In the genomic region with DNA sequence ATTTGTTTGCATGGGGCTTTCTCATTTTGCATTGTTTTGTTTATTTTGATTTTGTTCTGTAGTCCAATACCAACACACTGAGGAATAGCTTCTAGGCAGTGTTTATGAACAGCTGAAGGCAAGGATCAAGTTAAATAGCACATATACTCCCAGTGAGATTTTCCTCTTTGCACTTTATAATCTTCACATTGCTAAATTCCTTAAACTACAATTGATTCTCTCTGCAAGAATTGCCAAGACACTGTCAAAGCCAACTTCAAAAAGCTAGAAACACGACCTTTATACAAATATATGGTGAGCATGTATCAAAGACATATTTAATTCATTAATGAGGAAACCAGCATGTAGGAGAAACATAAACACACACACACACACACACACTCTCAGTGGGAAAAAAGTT, we compare ENCODE assay signal across 2 cellular contexts.
TF ChIP-seq lines count a peak whose summit lies in the region.

No MANE protein-coding gene starts in this region.

TF ChIP-seq in A549, 52 proteins besides CTCF, POLR2A, EP300 and RAD21 (continued from another document):
- TF ChIP-seq, protein P1, sequence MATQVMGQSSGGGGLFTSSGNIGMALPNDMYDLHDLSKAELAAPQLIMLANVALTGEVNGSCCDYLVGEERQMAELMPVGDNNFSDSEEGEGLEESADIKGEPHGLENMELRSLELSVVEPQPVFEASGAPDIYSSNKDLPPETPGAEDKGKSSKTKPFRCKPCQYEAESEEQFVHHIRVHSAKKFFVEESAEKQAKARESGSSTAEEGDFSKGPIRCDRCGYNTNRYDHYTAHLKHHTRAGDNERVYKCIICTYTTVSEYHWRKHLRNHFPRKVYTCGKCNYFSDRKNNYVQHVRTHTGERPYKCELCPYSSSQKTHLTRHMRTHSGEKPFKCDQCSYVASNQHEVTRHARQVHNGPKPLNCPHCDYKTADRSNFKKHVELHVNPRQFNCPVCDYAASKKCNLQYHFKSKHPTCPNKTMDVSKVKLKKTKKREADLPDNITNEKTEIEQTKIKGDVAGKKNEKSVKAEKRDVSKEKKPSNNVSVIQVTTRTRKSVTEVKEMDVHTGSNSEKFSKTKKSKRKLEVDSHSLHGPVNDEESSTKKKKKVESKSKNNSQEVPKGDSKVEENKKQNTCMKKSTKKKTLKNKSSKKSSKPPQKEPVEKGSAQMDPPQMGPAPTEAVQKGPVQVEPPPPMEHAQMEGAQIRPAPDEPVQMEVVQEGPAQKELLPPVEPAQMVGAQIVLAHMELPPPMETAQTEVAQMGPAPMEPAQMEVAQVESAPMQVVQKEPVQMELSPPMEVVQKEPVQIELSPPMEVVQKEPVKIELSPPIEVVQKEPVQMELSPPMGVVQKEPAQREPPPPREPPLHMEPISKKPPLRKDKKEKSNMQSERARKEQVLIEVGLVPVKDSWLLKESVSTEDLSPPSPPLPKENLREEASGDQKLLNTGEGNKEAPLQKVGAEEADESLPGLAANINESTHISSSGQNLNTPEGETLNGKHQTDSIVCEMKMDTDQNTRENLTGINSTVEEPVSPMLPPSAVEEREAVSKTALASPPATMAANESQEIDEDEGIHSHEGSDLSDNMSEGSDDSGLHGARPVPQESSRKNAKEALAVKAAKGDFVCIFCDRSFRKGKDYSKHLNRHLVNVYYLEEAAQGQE (IDR thresholded peaks at IDR 0.05) = no peak
- TF ChIP-seq HEYL (CRISPR knock-in tag; IDR thresholded peaks at IDR 0.05) (no peak), ZC3H11A (IDR thresholded peaks at IDR 0.05) (no peak), BCL3 (IDR thresholded peaks at IDR 0.05) (no peak), ATOH8 (CRISPR knock-in tag; IDR thresholded peaks at IDR 0.05; ENCODE audit: low read depth) (no peak), EHF (CRISPR knock-in tag; IDR thresholded peaks at IDR 0.05) (no peak), ZFP36 (IDR thresholded peaks at IDR 0.05; ENCODE audit: borderline replicate concordance, partially characterized antibody) (no peak)

TF ChIP-seq in GM23338, 12 proteins besides CTCF, POLR2A, EP300 and RAD21 (continued from another document):
- TF ChIP-seq, protein P2, sequence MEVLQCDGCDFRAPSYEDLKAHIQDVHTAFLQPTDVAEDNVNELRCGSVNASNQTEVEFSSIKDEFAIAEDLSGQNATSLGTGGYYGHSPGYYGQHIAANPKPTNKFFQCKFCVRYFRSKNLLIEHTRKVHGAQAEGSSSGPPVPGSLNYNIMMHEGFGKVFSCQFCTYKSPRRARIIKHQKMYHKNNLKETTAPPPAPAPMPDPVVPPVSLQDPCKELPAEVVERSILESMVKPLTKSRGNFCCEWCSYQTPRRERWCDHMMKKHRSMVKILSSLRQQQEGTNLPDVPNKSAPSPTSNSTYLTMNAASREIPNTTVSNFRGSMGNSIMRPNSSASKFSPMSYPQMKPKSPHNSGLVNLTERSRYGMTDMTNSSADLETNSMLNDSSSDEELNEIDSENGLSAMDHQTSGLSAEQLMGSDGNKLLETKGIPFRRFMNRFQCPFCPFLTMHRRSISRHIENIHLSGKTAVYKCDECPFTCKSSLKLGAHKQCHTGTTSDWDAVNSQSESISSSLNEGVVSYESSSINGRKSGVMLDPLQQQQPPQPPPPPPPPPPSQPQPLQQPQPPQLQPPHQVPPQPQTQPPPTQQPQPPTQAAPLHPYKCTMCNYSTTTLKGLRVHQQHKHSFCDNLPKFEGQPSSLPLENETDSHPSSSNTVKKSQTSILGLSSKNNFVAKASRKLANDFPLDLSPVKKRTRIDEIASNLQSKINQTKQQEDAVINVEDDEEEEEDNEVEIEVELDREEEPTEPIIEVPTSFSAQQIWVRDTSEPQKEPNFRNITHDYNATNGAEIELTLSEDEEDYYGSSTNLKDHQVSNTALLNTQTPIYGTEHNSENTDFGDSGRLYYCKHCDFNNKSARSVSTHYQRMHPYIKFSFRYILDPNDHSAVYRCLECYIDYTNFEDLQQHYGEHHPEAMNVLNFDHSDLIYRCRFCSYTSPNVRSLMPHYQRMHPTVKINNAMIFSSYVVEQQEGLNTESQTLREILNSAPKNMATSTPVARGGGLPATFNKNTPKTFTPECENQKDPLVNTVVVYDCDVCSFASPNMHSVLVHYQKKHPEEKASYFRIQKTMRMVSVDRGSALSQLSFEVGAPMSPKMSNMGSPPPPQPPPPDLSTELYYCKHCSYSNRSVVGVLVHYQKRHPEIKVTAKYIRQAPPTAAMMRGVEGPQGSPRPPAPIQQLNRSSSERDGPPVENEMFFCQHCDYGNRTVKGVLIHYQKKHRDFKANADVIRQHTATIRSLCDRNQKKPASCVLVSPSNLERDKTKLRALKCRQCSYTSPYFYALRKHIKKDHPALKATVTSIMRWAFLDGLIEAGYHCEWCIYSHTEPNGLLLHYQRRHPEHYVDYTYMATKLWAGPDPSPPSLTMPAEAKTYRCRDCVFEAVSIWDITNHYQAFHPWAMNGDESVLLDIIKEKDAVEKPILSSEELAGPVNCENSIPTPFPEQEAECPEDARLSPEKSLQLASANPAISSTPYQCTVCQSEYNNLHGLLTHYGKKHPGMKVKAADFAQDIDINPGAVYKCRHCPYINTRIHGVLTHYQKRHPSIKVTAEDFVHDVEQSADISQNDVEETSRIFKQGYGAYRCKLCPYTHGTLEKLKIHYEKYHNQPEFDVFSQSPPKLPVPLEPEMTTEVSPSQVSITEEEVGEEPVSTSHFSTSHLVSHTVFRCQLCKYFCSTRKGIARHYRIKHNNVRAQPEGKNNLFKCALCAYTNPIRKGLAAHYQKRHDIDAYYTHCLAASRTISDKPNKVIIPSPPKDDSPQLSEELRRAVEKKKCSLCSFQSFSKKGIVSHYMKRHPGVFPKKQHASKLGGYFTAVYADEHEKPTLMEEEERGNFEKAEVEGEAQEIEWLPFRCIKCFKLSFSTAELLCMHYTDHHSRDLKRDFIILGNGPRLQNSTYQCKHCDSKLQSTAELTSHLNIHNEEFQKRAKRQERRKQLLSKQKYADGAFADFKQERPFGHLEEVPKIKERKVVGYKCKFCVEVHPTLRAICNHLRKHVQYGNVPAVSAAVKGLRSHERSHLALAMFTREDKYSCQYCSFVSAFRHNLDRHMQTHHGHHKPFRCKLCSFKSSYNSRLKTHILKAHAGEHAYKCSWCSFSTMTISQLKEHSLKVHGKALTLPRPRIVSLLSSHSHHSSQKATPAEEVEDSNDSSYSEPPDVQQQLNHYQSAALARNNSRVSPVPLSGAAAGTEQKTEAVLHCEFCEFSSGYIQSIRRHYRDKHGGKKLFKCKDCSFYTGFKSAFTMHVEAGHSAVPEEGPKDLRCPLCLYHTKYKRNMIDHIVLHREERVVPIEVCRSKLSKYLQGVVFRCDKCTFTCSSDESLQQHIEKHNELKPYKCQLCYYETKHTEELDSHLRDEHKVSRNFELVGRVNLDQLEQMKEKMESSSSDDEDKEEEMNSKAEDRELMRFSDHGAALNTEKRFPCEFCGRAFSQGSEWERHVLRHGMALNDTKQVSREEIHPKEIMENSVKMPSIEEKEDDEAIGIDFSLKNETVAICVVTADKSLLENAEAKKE (CRISPR knock-in tag; IDR thresholded peaks at IDR 0.05) = no peak
